1 cellular context compared by ENCODE assay signal in the genomic region with DNA sequence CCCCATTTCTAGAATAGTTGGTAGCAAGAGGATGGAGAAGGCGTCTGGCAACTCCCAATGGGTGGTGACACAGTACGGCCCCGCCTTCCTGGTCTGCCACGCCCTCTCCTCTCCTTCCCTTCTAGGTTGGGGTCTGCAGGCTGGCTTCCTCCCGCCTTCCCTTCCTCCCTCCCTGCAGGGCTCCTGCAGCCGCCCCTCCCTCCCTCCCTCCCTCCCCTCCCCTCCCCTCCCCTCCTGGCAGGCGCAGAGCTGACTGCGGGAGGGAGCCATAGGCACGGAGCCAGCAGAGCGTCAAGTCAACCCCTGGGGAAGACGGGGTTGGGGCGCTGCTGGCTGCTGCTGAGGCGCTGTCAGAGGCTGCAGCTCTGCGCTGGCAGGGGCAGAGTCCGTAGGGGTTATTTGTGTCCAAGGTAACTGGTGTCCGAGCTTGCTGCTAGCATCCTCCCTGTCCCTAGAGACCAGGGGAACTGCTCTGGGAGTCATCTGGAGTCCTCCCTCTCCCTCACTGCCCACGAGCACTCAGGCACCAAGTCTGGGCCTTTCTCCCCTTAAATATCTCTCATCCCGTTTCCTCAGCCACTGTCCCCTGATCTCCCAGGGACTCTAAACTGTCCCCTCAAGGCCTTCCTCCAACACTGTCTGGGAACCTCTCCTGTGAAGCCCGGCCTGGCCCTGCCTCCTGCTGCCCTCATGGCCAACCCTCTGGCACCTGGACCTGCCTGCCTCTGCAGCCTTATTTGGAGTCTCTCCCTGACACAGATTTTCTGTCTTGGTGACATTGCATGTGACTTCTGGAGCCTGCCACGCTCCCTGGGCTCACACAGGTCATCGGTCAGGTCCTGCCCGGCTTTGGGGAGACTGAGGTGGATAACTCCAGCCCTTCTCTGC.
TF ChIP-seq lines count a peak whose summit lies in the region.

No MANE protein-coding gene starts in this region.

TF ChIP-seq in IMR-90, 13 proteins besides CTCF, POLR2A, EP300 and RAD21 (continued from another document):
- TF ChIP-seq MXI1 (IDR thresholded peaks at IDR 0.05; ENCODE audit: borderline replicate concordance, low read depth, low read length) (no peak), NFE2L2 (IDR thresholded peaks at IDR 0.05; ENCODE audit: low read depth, low read length) (no peak), USF2 (IDR thresholded peaks at IDR 0.05; ENCODE audit: low read depth, low read length) (no peak), MAFK (IDR thresholded peaks at IDR 0.05; ENCODE audit: low read depth, low read length) (no peak)
TF ChIP-seq in IMR-90: peak in this region for 0.
